Comparison of ENCODE assay signal across 25 cellular contexts in genomic region chr10:48366261-48366660, GRCh38. TPM values are rescaled to one million over a fixed set of nuclear protein-coding genes. Genes with fewer than 3 reads are reported as not detected.
A peak's percentile ranks its signal among the peaks of the same experiment; 100 is the strongest.
DNase-seq lines count a peak whose midpoint lies in the region; FAIRE-seq and TF ChIP-seq lines count a peak whose summit lies in the region.
"Had no signal": no experiment of that assay in that cellular context is flagged by ENCODE, and none has a peak within 500 bp of the region (broad histone marks: within the 10 kb centered on the region; RNA-seq: fewer than 3 reads in every experiment).

No MANE protein-coding gene starts in this region.

- H3K4me1 Mint-ChIP-seq in activated naive CD4-positive, alpha-beta T cell treated with anti-CD3 and anti-CD28 coated beads for 36 hours (ENCODE audit: low read depth): peaks cover 11% of the 10 kb centered on the region

- no peaks in the 10 kb centered on the region for H3K9me3 ChIP-seq in iPS-20b (ENCODE audit: insufficient read depth, low read depth, low read length)
- H3K9me3 ChIP-seq: Peyer's patch had no signal

- no peak for DNase-seq in GM12892 (ENCODE audit: insufficient read length)
- DNase-seq in LNCaP clone FGC (ENCODE audit: low read depth): peak; percentile 52
- peak; percentile 15 for DNase-seq in bronchial epithelial cell (ENCODE audit: low read depth)
- DNase-seq in GM13976 (ENCODE audit: low spot score): no peak
- no peak for DNase-seq in GM13977 (ENCODE audit: low spot score)
- DNase-seq in activated naive CD4-positive, alpha-beta T cell treated with anti-CD3 and anti-CD28 coated beads for 36 hours: no peak
- no peak for DNase-seq in NCI-H748 (lab: John Stamatoyannopoulos, UW; ENCODE audit: unreplicated experiment)
- DNase-seq: activated CD4-positive, alpha-beta memory T cell treated with anti-CD3 and anti-CD28 coated beads, Interleukin-2, amount 10 ng/mL, durations not matched to agents 7 days and 5 days; activated CD8-positive, alpha-beta memory T cell treated with anti-CD3 and anti-CD28 coated beads, Interleukin-2, amount 50 U/mL, for 48 hours; C1 segment of cervical spinal cord; COR-L47; DMS79 treated with DMSO at 0.1 percent for 48 hours; dorsolateral prefrontal cortex; left cardiac atrium; NCI-H1092 treated with DMSO at 0.1 percent for 48 hours; NCI-H2029 treated with DMSO at 0.1 percent for 48 hours; NCI-H2227 treated with DMSO at 0.1 percent for 48 hours; NCI-H526 treated with DMSO at 0.1 percent for 48 hours; Peyer's patch; right cardiac atrium; stimulated activated CD4-positive, alpha-beta T cell treated with anti-CD3 and anti-CD28 coated beads, Interleukin-4, amount 100 ng/mL, for 1 hour; substantia nigra had no signal

- peaks cover 4% of the 10 kb centered on the region; the same call in 1 of the 2 replicates for H3K4me1 ChIP-seq in iPS-20b (ENCODE audit: insufficient read depth, low read length)

- H3K36me3 ChIP-seq in bronchial epithelial cell (ENCODE audit: control insufficient read depth, insufficient read depth, low read length): no peaks in the 10 kb centered on the region
- H3K36me3 ChIP-seq in iPS-20b (ENCODE audit: insufficient read depth, low read depth, low read length): no peaks in the 10 kb centered on the region
- H3K36me3 ChIP-seq: neural progenitor cell, Peyer's patch had no signal

- H3K4me3 Mint-ChIP-seq in activated naive CD4-positive, alpha-beta T cell treated with anti-CD3 and anti-CD28 coated beads for 36 hours: no peak overlapping the region
- H3K4me3 Mint-ChIP-seq: activated CD4-positive, alpha-beta memory T cell treated with anti-CD3 and anti-CD28 coated beads, Interleukin-2, amount 10 ng/mL, durations not matched to agents 7 days and 5 days; activated naive CD8-positive, alpha-beta T cell; neural progenitor cell had no signal

- H3K27me3 Mint-ChIP-seq in activated naive CD4-positive, alpha-beta T cell treated with anti-CD3 and anti-CD28 coated beads for 36 hours (ENCODE audit: low read depth): no peaks in the 10 kb centered on the region
- H3K27me3 Mint-ChIP-seq: activated CD4-positive, alpha-beta memory T cell treated with anti-CD3 and anti-CD28 coated beads, Interleukin-2, amount 10 ng/mL, durations not matched to agents 7 days and 5 days; activated naive CD8-positive, alpha-beta T cell had no signal

- CTCF ChIA-PET in activated naive CD4-positive, alpha-beta T cell treated with anti-CD3 and anti-CD28 coated beads for 36 hours (lab: Charles Lee): interaction anchor here (0.7 to 1.8 kb wide), 6 partner anchors 16 to 292 kb away, joined by 3 to 22 read pairs (median 4); no protein-coding TSS in a partner anchor

- H3K4me3 ChIP-seq in LNCaP clone FGC (ENCODE audit: low read depth, low read length) (no peak overlapping the region), bronchial epithelial cell (ENCODE audit: low read depth, low read length) (no peak overlapping the region), iPS-20b (ENCODE audit: low read length) (no peak overlapping the region)
- H3K4me3 ChIP-seq: dorsolateral prefrontal cortex, neural progenitor cell, Peyer's patch had no signal

- no peak overlapping the region for H3K9ac ChIP-seq in iPS-20b (ENCODE audit: low read depth, low read length)
- H3K9ac ChIP-seq: neural progenitor cell had no signal

- no peaks in the 10 kb centered on the region for H3K36me3 Mint-ChIP-seq in activated naive CD4-positive, alpha-beta T cell treated with anti-CD3 and anti-CD28 coated beads for 36 hours (ENCODE audit: low read depth)
- H3K36me3 Mint-ChIP-seq: activated naive CD8-positive, alpha-beta T cell had no signal

- no peak for TF ChIP-seq CTCF in LNCaP clone FGC (IDR thresholded peaks at IDR 0.05; ENCODE audit: control insufficient read depth, extremely low read depth, insufficient read depth)
- no peak for TF ChIP-seq CTCF in bronchial epithelial cell (IDR thresholded peaks at IDR 0.05; ENCODE audit: insufficient read depth, low read length, severe bottlenecking)
- TF ChIP-seq CTCF in GM13976 (IDR thresholded peaks at IDR 0.05; ENCODE audit: borderline replicate concordance, control extremely low read depth, extremely low read depth, insufficient read depth, missing control alignments): no peak
- no peak for TF ChIP-seq CTCF in GM13977 (IDR thresholded peaks at IDR 0.05; ENCODE audit: extremely low read depth, insufficient read depth, missing control alignments)

- in situ Hi-C loops in GM13976 (cut with MboI; ENCODE audit: low sequenced_read_pairs, unreplicated experiment) (loop anchor here (10.0 kb wide), 2 partner anchors 149 to 289 kb away; no protein-coding TSS in a partner anchor), GM13977 (cut with MboI; ENCODE audit: low pct_unique_long_range_greater_than_20kb, low sequenced_read_pairs, unreplicated experiment) (loop anchor here (25.0 kb wide), 1 partner anchor 146 kb away; no protein-coding TSS in a partner anchor)

- H3K27me3 ChIP-seq in bronchial epithelial cell (ENCODE audit: control insufficient read depth, insufficient read depth, low read length): no peaks in the 10 kb centered on the region
- H3K27me3 ChIP-seq in iPS-20b (ENCODE audit: insufficient read depth, low read length): no peaks in the 10 kb centered on the region
- H3K27me3 ChIP-seq: dorsolateral prefrontal cortex, neural progenitor cell, Peyer's patch had no signal

- H3K27ac Mint-ChIP-seq in activated naive CD4-positive, alpha-beta T cell treated with anti-CD3 and anti-CD28 coated beads for 36 hours: no peak overlapping the region
- H3K27ac Mint-ChIP-seq: activated CD4-positive, alpha-beta memory T cell treated with anti-CD3 and anti-CD28 coated beads, Interleukin-2, amount 10 ng/mL, durations not matched to agents 7 days and 5 days; activated naive CD8-positive, alpha-beta T cell; neural progenitor cell had no signal

- peak; percentile 14 for FAIRE-seq in GM12892 (lab: Jason Lieb, UNC)
- FAIRE-seq in bronchial epithelial cell (lab: Jason Lieb, UNC): peak; percentile 68

- intact Hi-C loops in activated naive CD4-positive, alpha-beta T cell treated with anti-CD3 and anti-CD28 coated beads for 36 hours (cut with micrococcal nuclease): loop anchor here (10.0 kb wide), 1 partner anchor 151 kb away; no protein-coding TSS in a partner anchor

- peak overlapping the region; percentile 49 for H3K27ac ChIP-seq in iPS-20b (ENCODE audit: low read length)
- H3K27ac ChIP-seq: dorsolateral prefrontal cortex, neural progenitor cell, Peyer's patch had no signal

- no peak for TF ChIP-seq POLR2A in GM12892 (IDR thresholded peaks at IDR 0.05; ENCODE audit: low read depth, low read length)

- no peaks in the 10 kb centered on the region for H3K9me3 Mint-ChIP-seq in activated naive CD4-positive, alpha-beta T cell treated with anti-CD3 and anti-CD28 coated beads for 36 hours
- H3K9me3 Mint-ChIP-seq: activated CD4-positive, alpha-beta memory T cell treated with anti-CD3 and anti-CD28 coated beads, Interleukin-2, amount 10 ng/mL, durations not matched to agents 7 days and 5 days had no signal

RNA-seq across cellular contexts. Expression of gene MAPK8, which starts 59.8 kb away (rescaled TPM):
- 60.1 TPM for polyA plus RNA-seq in GM12892 (2012; ENCODE audit: missing spikeins)
- 30.6 and 43.2 TPM in 2 replicates for total RNA-seq in bronchial epithelial cell
- total RNA-seq in activated naive CD4-positive, alpha-beta T cell treated with anti-CD3 and anti-CD28 coated beads for 36 hours: 10 to 100 TPM; 29.7 to 36.2 TPM

Comparison
In these comparisons a context has a peak if more than half of its experiments do, and no peak if none do; other contexts are left out.
1. DNase-seq: peak in LNCaP clone FGC (single experiment) and bronchial epithelial cell (single experiment); none in GM12892 (single experiment), GM13976 (single experiment), GM13977 (single experiment), activated naive CD4-positive, alpha-beta T cell treated with anti-CD3 and anti-CD28 coated beads for 36 hours (single experiment) and NCI-H748 (single experiment).